Comparison of ENCODE assay signal across 8 cellular contexts in the genomic region with DNA sequence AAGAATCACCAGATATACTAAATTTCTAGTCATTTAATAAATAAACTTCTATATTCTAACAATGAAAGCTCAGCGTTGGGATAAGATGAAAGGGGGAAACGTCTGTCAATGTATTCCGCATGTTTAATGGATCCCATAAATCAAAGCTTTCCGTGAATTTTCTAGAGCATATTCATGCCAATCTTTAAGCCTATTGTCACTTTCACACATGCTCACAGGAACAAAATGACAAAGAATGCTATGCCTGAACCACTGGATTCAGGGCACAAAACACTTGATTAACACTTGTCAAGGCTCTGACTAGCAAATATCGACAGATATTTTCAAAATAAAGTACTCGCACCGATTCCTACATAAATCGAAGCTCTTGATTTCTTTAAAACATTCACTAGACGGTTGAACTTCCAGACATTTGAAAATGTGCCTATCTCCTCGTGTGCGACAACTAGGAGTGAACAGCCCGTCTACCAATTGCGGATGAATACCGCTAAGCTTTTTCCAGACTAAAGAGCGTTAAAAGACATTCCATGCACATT. TPM values are rescaled to one million over a fixed set of nuclear protein-coding genes. Genes with fewer than 3 reads are reported as not detected.
DNase-seq lines count a peak whose midpoint lies in the region; ATAC-seq and TF ChIP-seq lines count a peak whose summit lies in the region.

No MANE protein-coding gene starts in this region.

- peaks cover 21% of the 10 kb centered on the region for H3K4me1 ChIP-seq in GM23248 (ENCODE audit: insufficient read depth)
- peaks cover 8 to 15% (median 8%) of the 10 kb centered on the region in 3 donors for H3K4me1 ChIP-seq in skeletal muscle tissue (ENCODE audit: control insufficient read depth in 3 of 3, insufficient read depth in 3 of 3, low read length in 3 of 3)

- in situ Hi-C loops in GM23248 (cut with MboI), result loop anchor here (25.0 kb wide), 1 partner anchor 253 kb away; no protein-coding TSS in a partner anchor

- H3K4me3 ChIP-seq in GM23248 (peak overlapping the region; percentile 87), SU-DHL-6 (ENCODE audit: insufficient read depth, low read length, poor library complexity, severe bottlenecking) (peak overlapping the region; percentile 64), foreskin fibroblast (ENCODE audit: low read depth in 1 of 2, low read length in 2 of 2) (peak overlapping the region; percentile 80 to 83), skeletal muscle tissue (ENCODE audit: low read length in 3 of 3) (peak overlapping the region; percentile 87 to 97 (median 91))

- no peaks in the 10 kb centered on the region for H3K9me3 ChIP-seq in GM23248 (ENCODE audit: low read depth)
- H3K9me3 ChIP-seq in SU-DHL-6 (ENCODE audit: insufficient read depth, low read length), result no peaks in the 10 kb centered on the region
- no peaks in the 10 kb centered on the region for H3K9me3 ChIP-seq in skeletal muscle tissue (ENCODE audit: control insufficient read depth in 3 of 3, low read length in 3 of 3)

- no peaks in the 10 kb centered on the region for H3K9me2 ChIP-seq in GM23248 (ENCODE audit: insufficient read depth)
- H3K9me2 ChIP-seq in SU-DHL-6 (replicated peaks; ENCODE audit: insufficient read depth, low read length), result no peaks in the 10 kb centered on the region

- H3K27ac ChIP-seq in GM23248 (peak overlapping the region; percentile 97), SU-DHL-6 (ENCODE audit: low read depth, low read length) (peak overlapping the region; percentile 96), skeletal muscle tissue (ENCODE audit: low read depth, low read length) (no peak overlapping the region)

- H3K27me3 ChIP-seq in GM23248 (replicated peaks; ENCODE audit: insufficient read depth), result no peaks in the 10 kb centered on the region
- no peaks in the 10 kb centered on the region for H3K27me3 ChIP-seq in SU-DHL-6 (ENCODE audit: low read length)
- no peaks in the 10 kb centered on the region for H3K27me3 ChIP-seq in skeletal muscle tissue (ENCODE audit: control insufficient read depth in 3 of 3, insufficient read depth in 3 of 3, low read length in 3 of 3)

- no peak for TF ChIP-seq CTCF in SU-DHL-6 (IDR thresholded peaks at IDR 0.05; ENCODE audit: insufficient read depth, low read length, poor library complexity, severe bottlenecking)
- no peak for TF ChIP-seq CTCF in foreskin fibroblast (IDR thresholded peaks at IDR 0.05; ENCODE audit: low read depth, low read length)

- peak overlapping the region; percentile 69 for H2AFZ ChIP-seq in GM23248
- H2AFZ ChIP-seq in SU-DHL-6 (ENCODE audit: low read depth, low read length, severe bottlenecking), result no peak overlapping the region

- peaks cover 22% of the 10 kb centered on the region; the same call in 1 of the 2 replicates for H3F3A ChIP-seq in GM23248 (ENCODE audit: insufficient read depth)
- peaks cover 23% of the 10 kb centered on the region for H3F3A ChIP-seq in SU-DHL-6 (ENCODE audit: insufficient read depth)

- H4K20me1 ChIP-seq in GM23248 (ENCODE audit: insufficient read depth) (peaks cover 25% of the 10 kb centered on the region; the same call in 1 of the 2 replicates), SU-DHL-6 (ENCODE audit: low read depth, low read length) (peaks cover 46% of the 10 kb centered on the region)

- DNase-seq in A172 (ENCODE audit: low spot score), result peak; percentile 18
- no peak for DNase-seq in GM23248
- no peak for DNase-seq in foreskin fibroblast
- DNase-seq in SK-N-DZ (ENCODE audit: low spot score), result no peak

- H3K79me2 ChIP-seq in GM23248 (ENCODE audit: insufficient read depth), result peaks cover 60% of the 10 kb centered on the region
- peaks cover 70% of the 10 kb centered on the region for H3K79me2 ChIP-seq in SU-DHL-6 (ENCODE audit: insufficient read depth, low read length)

- H3K9ac ChIP-seq in GM23248 (peak overlapping the region; percentile 97), SU-DHL-6 (ENCODE audit: low read length) (peak overlapping the region; percentile 99), skeletal muscle tissue (ENCODE audit: low read depth in 1 of 3, low read length in 3 of 3) (peak overlapping the region; percentile 88 to 91 (median 89))

- no peak for ATAC-seq in HG03460 (IDR thresholded peaks at IDR 0.05; ENCODE audit: unreplicated experiment)
- no peak for ATAC-seq in GM21360 (IDR thresholded peaks at IDR 0.05; ENCODE audit: unreplicated experiment)

- H3K36me3 ChIP-seq in GM23248 (ENCODE audit: low read depth) (no peaks in the 10 kb centered on the region), SU-DHL-6 (ENCODE audit: low read length) (no peaks in the 10 kb centered on the region), skeletal muscle tissue (ENCODE audit: control insufficient read depth in 3 of 3, insufficient read depth in 3 of 3, low read length in 3 of 3) (no peaks in the 10 kb centered on the region)

- peak overlapping the region; percentile 94 for H3K4me2 ChIP-seq in GM23248 (ENCODE audit: unreplicated experiment)
- H3K4me2 ChIP-seq in SU-DHL-6 (ENCODE audit: low read depth, low read length, poor library complexity, severe bottlenecking), result peak overlapping the region; percentile 89

- 19 to 20% methylated on average over 15 of the region's 15 CpGs for WGBS in GM23248 (ENCODE audit: low coverage in 1 of 2, low lambda C conversion rate in 2 of 2, missing lambda C conversion rate in 2 of 2), 2 experiments

RNA-seq across cellular contexts. Expression of gene TLK1, which starts 1.8 kb away (rescaled TPM):
- total RNA-seq in A172 (2014; rRNA removed; shearing (Covaris generic)), result 17.4 and 19.7 TPM in 2 replicates
- total RNA-seq in GM23248 (2014; rRNA removed; shearing (Covaris generic)), result 9.6 and 23.6 TPM in 2 replicates
- polyA plus RNA-seq in GM23248 (2016; fragmentation: Nextera tagmentation; extraction: Ambion mirVana), result 23.7 and 25.6 TPM in 2 replicates
- 14.6 TPM for total RNA-seq in skeletal muscle tissue
- polyA plus RNA-seq in SK-N-DZ (2014; cell fraction: cytosol; rRNA removed), result 7.3 and 9.2 TPM in 2 replicates
- 8.2 and 8.8 TPM in 2 replicates for polyA plus RNA-seq in SK-N-DZ (2014; cell fraction: nucleus; rRNA removed)
